In the genomic region with DNA sequence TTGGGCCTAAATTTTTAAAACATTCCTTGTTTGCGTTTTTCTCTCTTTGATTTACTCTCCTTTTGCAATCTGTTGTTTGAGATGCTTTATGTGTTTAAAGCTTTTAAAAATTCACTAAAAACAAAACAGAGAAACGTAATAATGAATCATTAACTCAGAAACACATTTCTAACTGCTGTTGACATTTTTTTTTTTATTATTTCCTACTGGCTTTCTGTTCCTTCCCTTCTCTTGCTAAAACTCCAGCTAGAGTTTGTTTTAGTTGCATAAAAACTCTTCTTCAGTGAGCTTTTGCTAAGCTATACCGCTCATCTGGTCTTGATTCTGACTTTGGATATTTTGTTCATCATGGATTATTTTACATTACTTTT, we compare ENCODE assay signal across 30 cellular contexts. TPM values are rescaled to one million over a fixed set of nuclear protein-coding genes. Genes with fewer than 3 reads are reported as not detected.
A peak's percentile ranks its signal among the peaks of the same experiment; 100 is the strongest.
DNase-seq lines count a peak whose midpoint lies in the region; ATAC-seq, FAIRE-seq and TF ChIP-seq lines count a peak whose summit lies in the region.
"Had no signal": no experiment of that assay in that cellular context is flagged by ENCODE, and none has a peak within 500 bp of the region (broad histone marks: within the 10 kb centered on the region; RNA-seq: fewer than 3 reads in every experiment).

No MANE protein-coding gene starts in this region.

- no peak for FAIRE-seq in GM12878 (lab: Jason Lieb, UNC)
- FAIRE-seq: A204.1, astrocyte, HTR-8/SVneo, K562, keratinocyte had no signal

- RAD21 ChIA-PET in GM12878 (lab: Charles Lee; ENCODE audit: unreplicated experiment): no interaction called here

- ATAC-seq in GM21447 (IDR thresholded peaks at IDR 0.05; ENCODE audit: unreplicated experiment): peak; percentile 8
- no peak for ATAC-seq in GM12878
- no peak for ATAC-seq in stimulated activated effector memory CD8-positive, alpha-beta T cell treated with anti-CD3 and anti-CD28 coated beads, Interleukin-12 subunit alpha, Interleukin-12 subunit beta, amount 100 ng/mL, for 72 hours
- no peak for ATAC-seq in HG02840 (IDR thresholded peaks at IDR 0.05; ENCODE audit: low FRiP score, unreplicated experiment)
- ATAC-seq: K562 had no signal

- H3K36me3 Mint-ChIP-seq in activated CD4-positive, alpha-beta T cell treated with anti-CD3 and anti-CD28 coated beads, Interleukin-2, amount 10 ng/mL, durations not matched to agents 24 days and 14 days (ENCODE audit: low read depth): no peaks in the 10 kb centered on the region
- H3K36me3 Mint-ChIP-seq in stimulated activated effector memory CD8-positive, alpha-beta T cell treated with anti-CD3 and anti-CD28 coated beads, Interleukin-12 subunit alpha, Interleukin-12 subunit beta, amount 100 ng/mL, for 72 hours: no peaks in the 10 kb centered on the region

- peaks cover 18% of the 10 kb centered on the region for H3K9me3 Mint-ChIP-seq in activated CD4-positive, alpha-beta T cell treated with anti-CD3 and anti-CD28 coated beads, Interleukin-2, amount 10 ng/mL, durations not matched to agents 24 days and 14 days
- H3K9me3 Mint-ChIP-seq in stimulated activated effector memory CD8-positive, alpha-beta T cell treated with anti-CD3 and anti-CD28 coated beads, Interleukin-12 subunit alpha, Interleukin-12 subunit beta, amount 100 ng/mL, for 72 hours: peaks cover 10% of the 10 kb centered on the region

- H3K27me3 Mint-ChIP-seq in activated CD4-positive, alpha-beta T cell treated with anti-CD3 and anti-CD28 coated beads, Interleukin-2, amount 10 ng/mL, durations not matched to agents 24 days and 14 days: peaks cover 6% of the 10 kb centered on the region

- DNase-seq in activated CD4-positive, alpha-beta T cell treated with anti-CD3 and anti-CD28 coated beads, Interleukin-2, amount 10 ng/mL, durations not matched to agents 24 days and 14 days: no peak
- no peak for DNase-seq in activated CD4-positive, alpha-beta T cell treated with anti-CD3 and anti-CD28 coated beads, Interleukin-2, amount 50 U/mL, for 48 hours
- DNase-seq in GM12878 (ENCODE audit: low read depth, low spot score): no peak
- DNase-seq in stimulated activated effector memory CD8-positive, alpha-beta T cell treated with anti-CD3 and anti-CD28 coated beads, Interleukin-12 subunit alpha, Interleukin-12 subunit beta, amount 100 ng/mL, for 72 hours (ENCODE audit: low spot score in 2 of 2): no peak
- no peak for DNase-seq in iPS-NIHi7 (ENCODE audit: extremely low spot score)
- no peak for DNase-seq in Kasumi-1 (lab: John Stamatoyannopoulos, UW)
- DNase-seq: activated B cell treated with CpG ODN at 0.5 μM for 24 hours; activated CD4-positive, alpha-beta T cell treated with anti-CD3 and anti-CD28 coated beads, Interleukin-2, amount 50 U/mL, for 4 hours; activated effector memory CD4-positive, alpha-beta T cell treated with anti-CD3 and anti-CD28 coated beads, Interleukin-2, amount 50 U/mL, for 16 hours; caudate nucleus; CD4-positive, alpha-beta T cell; cortex of kidney; foreskin fibroblast; H7; naive thymus-derived CD8-positive, alpha-beta T cell; NCI-H1105; NCI-H187; NCI-H2171; NCI-H510A; occipital lobe; stimulated activated CD4-positive, alpha-beta T cell treated with anti-CD3 and anti-CD28 coated beads, Interleukin-4, amount 100 ng/mL, for 1 hour had no signal

- no peak for TF ChIP-seq RAD21 in GM12878 (IDR thresholded peaks at IDR 0.05; ENCODE audit: insufficient read depth, low read depth, low read length)

- peaks cover 25% of the 10 kb centered on the region for H3K4me1 ChIP-seq in GM12878 (ENCODE audit: control insufficient read depth, insufficient read depth, low read length)
- H3K4me1 ChIP-seq: prostate gland had no signal

- no peak overlapping the region for H3K27ac ChIP-seq in GM12878 (ENCODE audit: control insufficient read depth, insufficient read depth)
- H3K27ac ChIP-seq: prostate gland had no signal

- SMC1A ChIA-PET in GM12878 (lab: Charles Lee; ENCODE audit: uncharacterized antibody, unreplicated experiment): interaction anchor here (0.6 to 1.3 kb wide), 5 partner anchors 11 to 680 kb away, joined by 3 read pairs; no protein-coding TSS in a partner anchor

- H3K4me1 Mint-ChIP-seq in activated CD4-positive, alpha-beta T cell treated with anti-CD3 and anti-CD28 coated beads, Interleukin-2, amount 10 ng/mL, durations not matched to agents 24 days and 14 days: peaks cover 26% of the 10 kb centered on the region
- peaks cover 15% of the 10 kb centered on the region for H3K4me1 Mint-ChIP-seq in stimulated activated effector memory CD8-positive, alpha-beta T cell treated with anti-CD3 and anti-CD28 coated beads, Interleukin-12 subunit alpha, Interleukin-12 subunit beta, amount 100 ng/mL, for 72 hours
- H3K4me1 Mint-ChIP-seq: mesothelial cell of epicardium had no signal

- no peaks in the 10 kb centered on the region for H3K36me3 ChIP-seq in GM12878 (ENCODE audit: control insufficient read depth in 2 of 2, insufficient read depth in 2 of 2, low read length in 1 of 2)
- H3K36me3 ChIP-seq: prostate gland had no signal

- no peak overlapping the region for H3K4me3 Mint-ChIP-seq in activated CD4-positive, alpha-beta T cell treated with anti-CD3 and anti-CD28 coated beads, Interleukin-2, amount 10 ng/mL, durations not matched to agents 24 days and 14 days
- peak overlapping the region; percentile 50 for H3K4me3 Mint-ChIP-seq in stimulated activated effector memory CD8-positive, alpha-beta T cell treated with anti-CD3 and anti-CD28 coated beads, Interleukin-12 subunit alpha, Interleukin-12 subunit beta, amount 100 ng/mL, for 72 hours
- H3K4me3 Mint-ChIP-seq: mesothelial cell of epicardium had no signal

- no peaks in the 10 kb centered on the region; the same call in 1 of the 3 replicates for H3K9me3 ChIP-seq in GM12878 (replicated peaks; ENCODE audit: control insufficient read depth, insufficient read depth, low read length)
- H3K9me3 ChIP-seq: prostate gland had no signal

- no peaks in the 10 kb centered on the region for H4K20me1 ChIP-seq in GM12878 (ENCODE audit: control insufficient read depth, insufficient read depth)

- H3K4me3 ChIP-seq in GM12878: no peak overlapping the region
- H3K4me3 ChIP-seq: K562, prostate gland had no signal

- in situ Hi-C loops in GM12878 (cut with MboI): no loop called here

- peak overlapping the region; percentile 17 for H3K27ac Mint-ChIP-seq in activated CD4-positive, alpha-beta T cell treated with anti-CD3 and anti-CD28 coated beads, Interleukin-2, amount 10 ng/mL, durations not matched to agents 24 days and 14 days
- peak overlapping the region; percentile 60 for H3K27ac Mint-ChIP-seq in stimulated activated effector memory CD8-positive, alpha-beta T cell treated with anti-CD3 and anti-CD28 coated beads, Interleukin-12 subunit alpha, Interleukin-12 subunit beta, amount 100 ng/mL, for 72 hours
- H3K27ac Mint-ChIP-seq: mesothelial cell of epicardium had no signal

- POLR2A ChIA-PET in GM12878 (lab: Charles Lee): interaction anchor here (0.6 kb wide), 2 partner anchors 405 to 635 kb away, joined by 3 read pairs; no protein-coding TSS in a partner anchor

- peak overlapping the region; percentile 7; the same call in 1 of the 2 replicates for H2AFZ ChIP-seq in GM12878 (ENCODE audit: control insufficient read depth, low read depth, low read length)

- no peak for TF ChIP-seq EP300 in GM12878 (IDR thresholded peaks at IDR 0.05; ENCODE audit: borderline replicate concordance in 1 of 2, control insufficient read depth in 1 of 2, low read depth in 2 of 2, low read length in 2 of 2)

- 96% methylated on average over 3 of the region's 3 CpGs for WGBS in GM12878 (ENCODE audit: insufficient coverage, insufficient replicate concordance, low lambda C conversion rate, missing lambda C conversion rate)

- no peak overlapping the region for H3K9ac ChIP-seq in GM12878 (ENCODE audit: control insufficient read depth, insufficient read depth, low read length)

- H3K27me3 ChIP-seq in GM12878 (replicated peaks in 1 of 2; ENCODE audit: control insufficient read depth in 2 of 2, insufficient read depth in 2 of 2, low read length in 1 of 2): no peaks in the 10 kb centered on the region

- CTCF ChIA-PET in GM12878 (lab: Yijun Ruan, JAX): interaction anchor here (2.9 to 4.1 kb wide), 2 partner anchors 11 to 14 kb away, joined by 8 to 22 read pairs; no protein-coding TSS in a partner anchor

- BruUV-seq in GM12878 (replicated peaks; lab: Mats Ljungman, UMichigan): no TSS peak

- no peak for TF ChIP-seq POLR2A in GM12878 (IDR thresholded peaks at IDR 0.05; ENCODE audit: low read depth, low read length)

- intact Hi-C loops in activated CD4-positive, alpha-beta T cell treated with anti-CD3 and anti-CD28 coated beads, Interleukin-2, amount 10 ng/mL, durations not matched to agents 24 days and 14 days (cut with micrococcal nuclease): no loop called here
- intact Hi-C loops in GM12878 (cut with micrococcal nuclease; ENCODE audit: unreplicated experiment): no loop called here

- no peaks in the 10 kb centered on the region for H3K79me2 ChIP-seq in GM12878 (ENCODE audit: control insufficient read depth, insufficient read depth, low read length)

- no peak overlapping the region for H3K4me2 ChIP-seq in GM12878 (ENCODE audit: control insufficient read depth, insufficient read depth)

- TF ChIP-seq CTCF in GM12878 (IDR thresholded peaks at IDR 0.05 in 2 of 3, conservative IDR thresholded peaks at IDR 0.05 in 1 of 3; ENCODE audit: control insufficient read depth in 2 of 3, extremely low read depth in 1 of 3, insufficient read depth in 1 of 3, low read depth in 3 of 3, low read length in 3 of 3): no peak

RNA-seq across cellular contexts. Expression of a gene that starts 29.0 kb away (rescaled TPM):
- total RNA-seq in activated CD4-positive, alpha-beta T cell treated with anti-CD3 and anti-CD28 coated beads, Interleukin-2, amount 10 ng/mL, durations not matched to agents 24 days and 14 days: 0.16 and 0.21 TPM in 2 replicates
- total RNA-seq in GM12878 (2013; cell fraction: nucleolus; rRNA removed): 13.6 and 14.3 TPM in 2 replicates
- total RNA-seq in GM12878 (2014; rRNA removed): 0.17 and 0.38 TPM in 2 replicates
- 0.31 and 0.46 TPM in 2 replicates for total RNA-seq in GM12878 (2014; rRNA removed; fragmentation: Illumina TruSeq; extraction: Trizol)
- 0.85 and 0.96 TPM in 2 replicates for total RNA-seq in GM12878 (2021)
- 0.16 TPM for polyA plus RNA-seq in GM12878 (2011; ENCODE audit: low read depth)
- polyA plus RNA-seq in GM12878 (2011; rRNA removed): 0.26 and 0.49 TPM in 2 replicates
- polyA plus RNA-seq in GM12878 (2011; cell fraction: cytosol; rRNA removed): 0.25 TPM in 2 replicates
- polyA plus RNA-seq in GM12878 (2011; cell fraction: nucleus; rRNA removed): 0.51 and 0.72 TPM in 2 replicates
- polyA plus RNA-seq in GM12878 (2012): 0.47 and 0.81 TPM in 2 replicates
- 0.43 and 0.51 TPM in 2 replicates for polyA plus RNA-seq in GM12878 (2014; fragmentation: Illumina TruSeq; extraction: Trizol)
- under 1 TPM; 0.16 to 0.56 TPM for polyA plus RNA-seq in GM12878 (2014; fragmentation: Nextera tagmentation; extraction: Ambion mirVana)
- polyA plus RNA-seq in GM12878 (2014; rRNA removed): 0.33 and 0.80 TPM in 2 replicates
- under 1 TPM; 0.54 to 0.58 TPM for polyA plus RNA-seq in GM12878 (2016; fragmentation: Nextera tagmentation; extraction: Ambion mirVana)
- polyA minus RNA-seq in GM12878 (2011; rRNA and poly(A)+ RNA removed): 0.72 and 1.5 TPM in 2 replicates
- polyA minus RNA-seq in GM12878 (2011; cell fraction: cytosol; rRNA and poly(A)+ RNA removed): 0.21 and 0.27 TPM in 2 replicates
- 0.73 and 1.5 TPM in 2 replicates for polyA minus RNA-seq in GM12878 (2011; cell fraction: nucleus; rRNA and poly(A)+ RNA removed)
- total RNA-seq: naive thymus-derived CD8-positive, alpha-beta T cell had no signal

RNA-seq across cellular contexts. Expression of a gene that starts 35.8 kb away (rescaled TPM):
- total RNA-seq in activated CD4-positive, alpha-beta T cell treated with anti-CD3 and anti-CD28 coated beads, Interleukin-2, amount 10 ng/mL, durations not matched to agents 24 days and 14 days: 26.6 and 27.6 TPM in 2 replicates
- total RNA-seq in GM12878 (2013; cell fraction: nucleolus; rRNA removed): 18.2 and 24.6 TPM in 2 replicates
- total RNA-seq in GM12878 (2014; rRNA removed): 22.7 and 24.4 TPM in 2 replicates
- 21.6 and 24.5 TPM in 2 replicates for total RNA-seq in GM12878 (2014; rRNA removed; fragmentation: Illumina TruSeq; extraction: Trizol)
- total RNA-seq in GM12878 (2021): 19.8 and 20.0 TPM in 2 replicates
- polyA plus RNA-seq in GM12878 (2011; ENCODE audit: low read depth): 8.6 TPM
- 18.9 and 26.3 TPM in 2 replicates for polyA plus RNA-seq in GM12878 (2011; rRNA removed)
- 8.8 and 9.5 TPM in 2 replicates for polyA plus RNA-seq in GM12878 (2011; cell fraction: cytosol; rRNA removed)
- polyA plus RNA-seq in GM12878 (2011; cell fraction: nucleus; rRNA removed): 10.8 and 12.5 TPM in 2 replicates
- polyA plus RNA-seq in GM12878 (2012): 10.4 and 13.4 TPM in 2 replicates
- 21.4 and 25.1 TPM in 2 replicates for polyA plus RNA-seq in GM12878 (2014; fragmentation: Illumina TruSeq; extraction: Trizol)
- polyA plus RNA-seq in GM12878 (2014; fragmentation: Nextera tagmentation; extraction: Ambion mirVana): 10 to 100 TPM; 10.4 to 17.9 TPM
- polyA plus RNA-seq in GM12878 (2014; rRNA removed): 21.4 and 21.8 TPM in 2 replicates
- polyA plus RNA-seq in GM12878 (2016; fragmentation: Nextera tagmentation; extraction: Ambion mirVana): 10 to 100 TPM; 32.9 to 33.8 TPM
- 8.0 and 9.8 TPM in 2 replicates for polyA minus RNA-seq in GM12878 (2011; rRNA and poly(A)+ RNA removed)
- 3.2 and 6.1 TPM in 2 replicates for polyA minus RNA-seq in GM12878 (2011; cell fraction: cytosol; rRNA and poly(A)+ RNA removed)
- polyA minus RNA-seq in GM12878 (2011; cell fraction: nucleus; rRNA and poly(A)+ RNA removed): 25.0 and 40.9 TPM in 2 replicates
